ENCODE assay signal across 1 cellular context in the genomic region with DNA sequence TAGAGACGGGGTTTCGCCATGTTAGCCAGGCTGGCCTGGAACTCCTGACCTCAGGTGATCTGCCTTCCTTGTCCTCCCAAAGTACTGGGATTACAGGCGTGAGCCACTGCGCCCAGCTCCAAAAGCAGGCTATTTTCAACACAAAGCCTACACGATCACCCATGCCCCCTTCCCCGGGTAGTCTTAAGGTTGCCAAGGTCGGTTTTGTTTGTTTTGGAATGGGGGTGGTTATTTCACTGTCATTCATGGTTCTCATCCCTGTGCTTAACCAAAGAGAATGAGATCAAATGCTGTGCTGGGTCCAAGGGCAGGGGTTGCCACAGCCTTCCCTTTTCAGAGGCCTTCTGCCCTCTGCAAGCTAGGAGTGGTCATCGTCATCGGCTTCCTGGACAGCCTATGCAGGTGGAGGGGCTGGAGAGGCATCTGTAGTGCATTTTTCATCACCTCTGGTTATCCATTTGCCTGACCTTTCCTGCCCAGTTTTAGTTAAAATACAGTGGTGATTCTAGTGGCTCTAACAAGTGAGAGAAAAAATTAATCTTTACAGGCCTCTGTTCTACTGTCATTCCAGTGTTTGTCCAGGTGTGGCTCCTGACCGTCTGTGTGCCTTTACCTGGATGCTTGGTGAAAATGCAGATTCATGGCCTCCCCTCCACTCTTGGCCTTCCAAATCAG.
A peak's percentile ranks its signal among the peaks of the same experiment; 100 is the strongest.
TF ChIP-seq lines count a peak whose summit lies in the region.

No MANE protein-coding gene starts in this region.

TF ChIP-seq in HepG2, 621 proteins besides CTCF, POLR2A, EP300 and RAD21 (continued from another document and continues in another):
- TF ChIP-seq TFDP2 (CRISPR knock-in tag; IDR thresholded peaks at IDR 0.05): no peak
- TF ChIP-seq IKZF1 (IDR thresholded peaks at IDR 0.05): no peak
- TF ChIP-seq, protein P1, sequence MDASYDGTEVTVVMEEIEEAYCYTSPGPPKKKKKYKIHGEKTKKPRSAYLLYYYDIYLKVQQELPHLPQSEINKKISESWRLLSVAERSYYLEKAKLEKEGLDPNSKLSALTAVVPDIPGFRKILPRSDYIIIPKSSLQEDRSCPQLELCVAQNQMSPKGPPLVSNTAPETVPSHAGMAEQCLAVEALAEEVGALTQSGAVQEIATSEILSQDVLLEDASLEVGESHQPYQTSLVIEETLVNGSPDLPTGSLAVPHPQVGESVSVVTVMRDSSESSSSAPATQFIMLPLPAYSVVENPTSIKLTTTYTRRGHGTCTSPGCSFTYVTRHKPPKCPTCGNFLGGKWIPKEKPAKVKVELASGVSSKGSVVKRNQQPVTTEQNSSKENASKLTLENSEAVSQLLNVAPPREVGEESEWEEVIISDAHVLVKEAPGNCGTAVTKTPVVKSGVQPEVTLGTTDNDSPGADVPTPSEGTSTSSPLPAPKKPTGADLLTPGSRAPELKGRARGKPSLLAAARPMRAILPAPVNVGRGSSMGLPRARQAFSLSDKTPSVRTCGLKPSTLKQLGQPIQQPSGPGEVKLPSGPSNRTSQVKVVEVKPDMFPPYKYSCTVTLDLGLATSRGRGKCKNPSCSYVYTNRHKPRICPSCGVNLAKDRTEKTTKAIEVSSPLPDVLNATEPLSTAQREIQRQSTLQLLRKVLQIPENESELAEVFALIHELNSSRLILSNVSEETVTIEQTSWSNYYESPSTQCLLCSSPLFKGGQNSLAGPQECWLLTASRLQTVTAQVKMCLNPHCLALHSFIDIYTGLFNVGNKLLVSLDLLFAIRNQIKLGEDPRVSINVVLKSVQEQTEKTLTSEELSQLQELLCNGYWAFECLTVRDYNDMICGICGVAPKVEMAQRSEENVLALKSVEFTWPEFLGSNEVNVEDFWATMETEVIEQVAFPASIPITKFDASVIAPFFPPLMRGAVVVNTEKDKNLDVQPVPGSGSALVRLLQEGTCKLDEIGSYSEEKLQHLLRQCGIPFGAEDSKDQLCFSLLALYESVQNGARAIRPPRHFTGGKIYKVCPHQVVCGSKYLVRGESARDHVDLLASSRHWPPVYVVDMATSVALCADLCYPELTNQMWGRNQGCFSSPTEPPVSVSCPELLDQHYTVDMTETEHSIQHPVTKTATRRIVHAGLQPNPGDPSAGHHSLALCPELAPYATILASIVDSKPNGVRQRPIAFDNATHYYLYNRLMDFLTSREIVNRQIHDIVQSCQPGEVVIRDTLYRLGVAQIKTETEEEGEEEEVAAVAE (CRISPR knock-in tag; IDR thresholded peaks at IDR 0.05; ENCODE audit: borderline replicate concordance): 0 out of 2 replicates have a peak, but pooled peaks have one; percentile 27
- peak; percentile 96 for TF ChIP-seq PHF21A (CRISPR knock-in tag; IDR thresholded peaks at IDR 0.05)
- TF ChIP-seq ZNF850 (CRISPR knock-in tag; conservative IDR thresholded peaks at IDR 0.05): no peak
- peak; percentile 70; the same call in 1 of the 2 replicates for TF ChIP-seq KAT8 (CRISPR knock-in tag; IDR thresholded peaks at IDR 0.05)
- no peak; the same call in 1 of the 2 replicates for TF ChIP-seq FOXC1 (CRISPR knock-in tag; IDR thresholded peaks at IDR 0.05; ENCODE audit: borderline replicate concordance)
- TF ChIP-seq ZNF549 (CRISPR knock-in tag; IDR thresholded peaks at IDR 0.05): no peak
- peak; percentile 45 for TF ChIP-seq CBX1 (IDR thresholded peaks at IDR 0.05; ENCODE audit: low read depth)
- TF ChIP-seq ZNF44 (CRISPR knock-in tag; IDR thresholded peaks at IDR 0.05): no peak
- TF ChIP-seq RFX3 (CRISPR knock-in tag; IDR thresholded peaks at IDR 0.05): no peak
- 0 out of 2 replicates have a peak, but pooled peaks have one; percentile 20 for TF ChIP-seq ZNF337 (CRISPR knock-in tag; IDR thresholded peaks at IDR 0.05; ENCODE audit: borderline replicate concordance, low read depth)
- TF ChIP-seq, protein P2, sequence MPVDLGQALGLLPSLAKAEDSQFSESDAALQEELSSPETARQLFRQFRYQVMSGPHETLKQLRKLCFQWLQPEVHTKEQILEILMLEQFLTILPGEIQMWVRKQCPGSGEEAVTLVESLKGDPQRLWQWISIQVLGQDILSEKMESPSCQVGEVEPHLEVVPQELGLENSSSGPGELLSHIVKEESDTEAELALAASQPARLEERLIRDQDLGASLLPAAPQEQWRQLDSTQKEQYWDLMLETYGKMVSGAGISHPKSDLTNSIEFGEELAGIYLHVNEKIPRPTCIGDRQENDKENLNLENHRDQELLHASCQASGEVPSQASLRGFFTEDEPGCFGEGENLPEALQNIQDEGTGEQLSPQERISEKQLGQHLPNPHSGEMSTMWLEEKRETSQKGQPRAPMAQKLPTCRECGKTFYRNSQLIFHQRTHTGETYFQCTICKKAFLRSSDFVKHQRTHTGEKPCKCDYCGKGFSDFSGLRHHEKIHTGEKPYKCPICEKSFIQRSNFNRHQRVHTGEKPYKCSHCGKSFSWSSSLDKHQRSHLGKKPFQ (CRISPR knock-in tag; IDR thresholded peaks at IDR 0.05; ENCODE audit: insufficient replicate concordance): no peak
- no peak for TF ChIP-seq SIN3A (IDR thresholded peaks at IDR 0.05; ENCODE audit: borderline replicate concordance, low read depth, low read length)
- TF ChIP-seq ZNF841 (CRISPR knock-in tag; IDR thresholded peaks at IDR 0.05; ENCODE audit: borderline replicate concordance): no peak
- no peak for TF ChIP-seq ZNF253 (CRISPR knock-in tag; IDR thresholded peaks at IDR 0.05; ENCODE audit: borderline replicate concordance)
- no peak for TF ChIP-seq ZNF335 (CRISPR knock-in tag; IDR thresholded peaks at IDR 0.05)
- TF ChIP-seq ZNF264 (CRISPR knock-in tag; IDR thresholded peaks at IDR 0.05): peak; percentile 90; the same call in 1 of the 2 replicates
- TF ChIP-seq TBX2 (CRISPR knock-in tag; IDR thresholded peaks at IDR 0.05; ENCODE audit: borderline replicate concordance): peak; percentile 96
- TF ChIP-seq, protein P3, sequence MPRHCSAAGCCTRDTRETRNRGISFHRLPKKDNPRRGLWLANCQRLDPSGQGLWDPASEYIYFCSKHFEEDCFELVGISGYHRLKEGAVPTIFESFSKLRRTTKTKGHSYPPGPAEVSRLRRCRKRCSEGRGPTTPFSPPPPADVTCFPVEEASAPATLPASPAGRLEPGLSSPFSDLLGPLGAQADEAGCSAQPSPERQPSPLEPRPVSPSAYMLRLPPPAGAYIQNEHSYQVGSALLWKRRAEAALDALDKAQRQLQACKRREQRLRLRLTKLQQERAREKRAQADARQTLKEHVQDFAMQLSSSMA (CRISPR knock-in tag; IDR thresholded peaks at IDR 0.05): peak; percentile 67; the same call in 1 of the 2 replicates
- TF ChIP-seq, protein P4, sequence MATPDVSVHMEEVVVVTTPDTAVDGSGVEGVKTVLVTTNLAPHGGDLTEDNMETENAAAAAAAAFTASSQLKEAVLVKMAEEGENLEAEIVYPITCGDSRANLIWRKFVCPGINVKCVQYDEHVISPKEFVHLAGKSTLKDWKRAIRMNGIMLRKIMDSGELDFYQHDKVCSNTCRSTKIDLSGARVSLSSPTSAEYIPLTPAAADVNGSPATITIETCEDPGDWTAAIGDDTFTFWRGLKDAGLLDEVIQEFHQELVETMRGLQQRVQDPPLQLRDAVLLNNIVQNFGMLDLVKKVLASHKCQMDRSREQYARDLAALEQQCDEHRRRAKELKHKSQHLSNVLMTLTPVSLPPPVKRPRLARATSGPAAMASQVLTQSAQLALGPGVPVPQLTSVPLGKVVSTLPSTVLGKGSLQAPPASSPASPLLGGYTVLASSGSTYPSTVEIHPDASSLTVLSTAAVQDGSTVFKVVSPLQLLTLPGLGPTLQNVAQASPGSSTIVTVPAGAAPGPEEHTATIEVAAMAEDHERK (CRISPR knock-in tag; IDR thresholded peaks at IDR 0.05; ENCODE audit: low read depth): 0 out of 2 replicates have a peak, but pooled peaks have one; percentile 21
- peak; percentile 75; the same call in 1 of the 2 replicates for TF ChIP-seq JUN (CRISPR knock-in tag; IDR thresholded peaks at IDR 0.05)
- TF ChIP-seq, protein P5, sequence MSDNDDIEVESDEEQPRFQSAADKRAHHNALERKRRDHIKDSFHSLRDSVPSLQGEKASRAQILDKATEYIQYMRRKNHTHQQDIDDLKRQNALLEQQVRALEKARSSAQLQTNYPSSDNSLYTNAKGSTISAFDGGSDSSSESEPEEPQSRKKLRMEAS (IDR thresholded peaks at IDR 0.05): peak; percentile 62
- TF ChIP-seq HOXD1 (CRISPR knock-in tag; IDR thresholded peaks at IDR 0.05): peak; percentile 62; the same call in 1 of the 2 replicates
- TF ChIP-seq ZNF367 (CRISPR knock-in tag; IDR thresholded peaks at IDR 0.05; ENCODE audit: borderline replicate concordance): no peak
- no peak for TF ChIP-seq ZNF570 (CRISPR knock-in tag; IDR thresholded peaks at IDR 0.05; ENCODE audit: borderline replicate concordance)
- TF ChIP-seq, protein P6, sequence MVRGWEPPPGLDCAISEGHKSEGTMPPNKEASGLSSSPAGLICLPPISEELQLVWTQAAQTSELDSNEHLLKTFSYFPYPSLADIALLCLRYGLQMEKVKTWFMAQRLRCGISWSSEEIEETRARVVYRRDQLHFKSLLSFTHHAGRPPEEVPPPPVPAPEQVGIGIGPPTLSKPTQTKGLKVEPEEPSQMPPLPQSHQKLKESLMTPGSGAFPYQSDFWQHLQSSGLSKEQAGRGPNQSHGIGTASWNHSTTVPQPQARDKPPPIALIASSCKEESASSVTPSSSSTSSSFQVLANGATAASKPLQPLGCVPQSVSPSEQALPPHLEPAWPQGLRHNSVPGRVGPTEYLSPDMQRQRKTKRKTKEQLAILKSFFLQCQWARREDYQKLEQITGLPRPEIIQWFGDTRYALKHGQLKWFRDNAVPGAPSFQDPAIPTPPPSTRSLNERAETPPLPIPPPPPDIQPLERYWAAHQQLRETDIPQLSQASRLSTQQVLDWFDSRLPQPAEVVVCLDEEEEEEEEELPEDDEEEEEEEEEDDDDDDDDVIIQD (CRISPR knock-in tag; IDR thresholded peaks at IDR 0.05; ENCODE audit: low read depth): peak; percentile 87
- no peak for TF ChIP-seq TP53 (CRISPR knock-in tag; conservative IDR thresholded peaks at IDR 0.05)
- TF ChIP-seq, protein P7, sequence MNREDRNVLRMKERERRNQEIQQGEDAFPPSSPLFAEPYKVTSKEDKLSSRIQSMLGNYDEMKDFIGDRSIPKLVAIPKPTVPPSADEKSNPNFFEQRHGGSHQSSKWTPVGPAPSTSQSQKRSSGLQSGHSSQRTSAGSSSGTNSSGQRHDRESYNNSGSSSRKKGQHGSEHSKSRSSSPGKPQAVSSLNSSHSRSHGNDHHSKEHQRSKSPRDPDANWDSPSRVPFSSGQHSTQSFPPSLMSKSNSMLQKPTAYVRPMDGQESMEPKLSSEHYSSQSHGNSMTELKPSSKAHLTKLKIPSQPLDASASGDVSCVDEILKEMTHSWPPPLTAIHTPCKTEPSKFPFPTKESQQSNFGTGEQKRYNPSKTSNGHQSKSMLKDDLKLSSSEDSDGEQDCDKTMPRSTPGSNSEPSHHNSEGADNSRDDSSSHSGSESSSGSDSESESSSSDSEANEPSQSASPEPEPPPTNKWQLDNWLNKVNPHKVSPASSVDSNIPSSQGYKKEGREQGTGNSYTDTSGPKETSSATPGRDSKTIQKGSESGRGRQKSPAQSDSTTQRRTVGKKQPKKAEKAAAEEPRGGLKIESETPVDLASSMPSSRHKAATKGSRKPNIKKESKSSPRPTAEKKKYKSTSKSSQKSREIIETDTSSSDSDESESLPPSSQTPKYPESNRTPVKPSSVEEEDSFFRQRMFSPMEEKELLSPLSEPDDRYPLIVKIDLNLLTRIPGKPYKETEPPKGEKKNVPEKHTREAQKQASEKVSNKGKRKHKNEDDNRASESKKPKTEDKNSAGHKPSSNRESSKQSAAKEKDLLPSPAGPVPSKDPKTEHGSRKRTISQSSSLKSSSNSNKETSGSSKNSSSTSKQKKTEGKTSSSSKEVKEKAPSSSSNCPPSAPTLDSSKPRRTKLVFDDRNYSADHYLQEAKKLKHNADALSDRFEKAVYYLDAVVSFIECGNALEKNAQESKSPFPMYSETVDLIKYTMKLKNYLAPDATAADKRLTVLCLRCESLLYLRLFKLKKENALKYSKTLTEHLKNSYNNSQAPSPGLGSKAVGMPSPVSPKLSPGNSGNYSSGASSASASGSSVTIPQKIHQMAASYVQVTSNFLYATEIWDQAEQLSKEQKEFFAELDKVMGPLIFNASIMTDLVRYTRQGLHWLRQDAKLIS (CRISPR knock-in tag; IDR thresholded peaks at IDR 0.05): no peak; the same call in 1 of the 2 replicates
- TF ChIP-seq NR2F6 (IDR thresholded peaks at IDR 0.05): peak; percentile 93
- peak; percentile 96 for TF ChIP-seq NR2F6 (CRISPR knock-in tag; IDR thresholded peaks at IDR 0.05)
- no peak for TF ChIP-seq CHD2 (IDR thresholded peaks at IDR 0.05; ENCODE audit: low read depth, low read length)
- no peak for TF ChIP-seq ZNF496 (CRISPR knock-in tag; IDR thresholded peaks at IDR 0.05; ENCODE audit: insufficient replicate concordance)
- no peak for TF ChIP-seq MAF1 (CRISPR knock-in tag; IDR thresholded peaks at IDR 0.05; ENCODE audit: borderline replicate concordance)
- no peak for TF ChIP-seq GRHL1 (CRISPR knock-in tag; conservative IDR thresholded peaks at IDR 0.05)
- no peak for TF ChIP-seq ZNF543 (CRISPR knock-in tag; IDR thresholded peaks at IDR 0.05)
- TF ChIP-seq, protein P8, sequence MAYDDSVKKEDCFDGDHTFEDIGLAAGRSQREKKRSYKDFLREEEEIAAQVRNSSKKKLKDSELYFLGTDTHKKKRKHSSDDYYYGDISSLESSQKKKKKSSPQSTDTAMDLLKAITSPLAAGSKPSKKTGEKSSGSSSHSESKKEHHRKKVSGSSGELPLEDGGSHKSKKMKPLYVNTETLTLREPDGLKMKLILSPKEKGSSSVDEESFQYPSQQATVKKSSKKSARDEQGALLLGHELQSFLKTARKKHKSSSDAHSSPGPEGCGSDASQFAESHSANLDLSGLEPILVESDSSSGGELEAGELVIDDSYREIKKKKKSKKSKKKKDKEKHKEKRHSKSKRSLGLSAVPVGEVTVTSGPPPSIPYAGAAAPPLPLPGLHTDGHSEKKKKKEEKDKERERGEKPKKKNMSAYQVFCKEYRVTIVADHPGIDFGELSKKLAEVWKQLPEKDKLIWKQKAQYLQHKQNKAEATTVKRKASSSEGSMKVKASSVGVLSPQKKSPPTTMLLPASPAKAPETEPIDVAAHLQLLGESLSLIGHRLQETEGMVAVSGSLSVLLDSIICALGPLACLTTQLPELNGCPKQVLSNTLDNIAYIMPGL (CRISPR knock-in tag; IDR thresholded peaks at IDR 0.05; ENCODE audit: borderline replicate concordance in 1 of 2, low read depth in 1 of 2): peak in 1 of 2 experiments; percentile 61; a peak in 3 of 4 replicates
- TF ChIP-seq ZFP37 (CRISPR knock-in tag; IDR thresholded peaks at IDR 0.05; ENCODE audit: borderline replicate concordance): 0 out of 2 replicates have a peak, but pooled peaks have one; percentile 51
